8 cellular contexts compared by ENCODE assay signal in genomic region chr17:58006924-58007780, GRCh38. TPM values are rescaled to one million over a fixed set of nuclear protein-coding genes. Genes with fewer than 3 reads are reported as not detected.
A peak's percentile ranks its signal among the peaks of the same experiment; 100 is the strongest.
DNase-seq lines count a peak whose midpoint lies in the region; ATAC-seq and TF ChIP-seq lines count a peak whose summit lies in the region.

A gene with protein sequence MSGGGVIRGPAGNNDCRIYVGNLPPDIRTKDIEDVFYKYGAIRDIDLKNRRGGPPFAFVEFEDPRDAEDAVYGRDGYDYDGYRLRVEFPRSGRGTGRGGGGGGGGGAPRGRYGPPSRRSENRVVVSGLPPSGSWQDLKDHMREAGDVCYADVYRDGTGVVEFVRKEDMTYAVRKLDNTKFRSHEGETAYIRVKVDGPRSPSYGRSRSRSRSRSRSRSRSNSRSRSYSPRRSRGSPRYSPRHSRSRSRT (minus strand): TSS chr17:58007246. CDS start chr17:58007137, 109 bp downstream.

- H3K27ac ChIP-seq in left ventricle myocardium inferior (replicated peaks) (peak within 1 kb of the TSS; percentile 98), prostate gland (peak within 1 kb of the TSS; percentile 99), urinary bladder (ENCODE audit: low read depth) (peak within 1 kb of the TSS; percentile 97)

- in situ Hi-C loops in GM13977 (cut with MboI; ENCODE audit: low pct_unique_long_range_greater_than_20kb, low sequenced_read_pairs, unreplicated experiment), result loop anchor here (10.0 kb wide), 1 partner anchor 152 kb away; the partner anchor contains the start of gene MRPS23

- H3K27ac Mint-ChIP-seq in T-helper 1 cell treated with Interleukin-12 subunit alpha and Interleukin-12 subunit beta and Interleukin-4 antibody, amounts not matched to agents 30 μg/mL and 1 μg/mL, for 36 hours, result peak within 1 kb of the TSS; percentile 98

- H3K4me3 Mint-ChIP-seq in T-helper 1 cell treated with Interleukin-12 subunit alpha and Interleukin-12 subunit beta and Interleukin-4 antibody, amounts not matched to agents 30 μg/mL and 1 μg/mL, for 36 hours, result peak within 1 kb of the TSS; percentile 98

- intact Hi-C loops in left ventricle myocardium inferior (cut with micrococcal nuclease), result loop anchor here (10.0 kb wide), 1 partner anchor 108 kb away; no protein-coding TSS in a partner anchor
- intact Hi-C loops in prostate gland (cut with DNase I), result loop anchor here (2.0 to 10.0 kb wide), 3 partner anchors 78 to 882 kb away; no protein-coding TSS in a partner anchor

- H3K36me3 ChIP-seq in left ventricle myocardium inferior (peaks cover 40% of the 10 kb centered on the region), prostate gland (peaks cover 3 to 8% of the 10 kb centered on the region in 2 donors), urinary bladder (ENCODE audit: insufficient read depth) (peaks cover 6% of the 10 kb centered on the region)

- TF ChIP-seq POLR2A in prostate gland (IDR thresholded peaks at IDR 0.05), result peak; percentile 92

- peaks cover 32% of the 10 kb centered on the region for H3K4me1 Mint-ChIP-seq in T-helper 1 cell treated with Interleukin-12 subunit alpha and Interleukin-12 subunit beta and Interleukin-4 antibody, amounts not matched to agents 30 μg/mL and 1 μg/mL, for 36 hours (ENCODE audit: low read depth)

- no peaks in the 10 kb centered on the region for H3K27me3 Mint-ChIP-seq in T-helper 1 cell treated with Interleukin-12 subunit alpha and Interleukin-12 subunit beta and Interleukin-4 antibody, amounts not matched to agents 30 μg/mL and 1 μg/mL, for 36 hours (ENCODE audit: low read depth)

- H3K4me3 ChIP-seq in left ventricle myocardium inferior (peak within 1 kb of the TSS; percentile 96), prostate gland (peak within 1 kb of the TSS; percentile 82 to 98), urinary bladder (ENCODE audit: low read depth, low read length) (peak within 1 kb of the TSS; percentile 65)

- under 1% methylated on average over 82 of the region's 86 CpGs for WGBS in prostate gland
- under 1% methylated on average over 86 of the region's 86 CpGs for WGBS in urinary bladder

- no peaks in the 10 kb centered on the region for H3K9me3 Mint-ChIP-seq in T-helper 1 cell treated with Interleukin-12 subunit alpha and Interleukin-12 subunit beta and Interleukin-4 antibody, amounts not matched to agents 30 μg/mL and 1 μg/mL, for 36 hours

- TF ChIP-seq CTCF in GM13977 (IDR thresholded peaks at IDR 0.05; ENCODE audit: extremely low read depth, insufficient read depth, missing control alignments), result no peak
- TF ChIP-seq CTCF in left ventricle myocardium inferior (IDR thresholded peaks at IDR 0.05; ENCODE audit: borderline replicate concordance), result no peak
- TF ChIP-seq CTCF in prostate gland (IDR thresholded peaks at IDR 0.05), result peak in 1 of 4 experiments; percentile 21

- peaks cover 60% of the 10 kb centered on the region for H3K4me1 ChIP-seq in left ventricle myocardium inferior
- H3K4me1 ChIP-seq in prostate gland (replicated peaks), result peaks cover 24% of the 10 kb centered on the region
- no peaks in the 10 kb centered on the region for H3K4me1 ChIP-seq in urinary bladder (ENCODE audit: insufficient read depth)

- DNase-seq in GM13977 (ENCODE audit: low spot score) (peak; percentile 91), NCI-H1694 (lab: John Stamatoyannopoulos, UW) (peak; percentile 97), amniotic stem cell (lab: John Stamatoyannopoulos, UW) (peak; percentile 97), left ventricle myocardium inferior (peak; percentile 98), prostate gland (ENCODE audit: low spot score) (peak; percentile 96)

- ATAC-seq in HG02884 (IDR thresholded peaks at IDR 0.05; ENCODE audit: unreplicated experiment), result peak; percentile 77

- H3K27me3 ChIP-seq in left ventricle myocardium inferior (ENCODE audit: low read depth) (no peaks in the 10 kb centered on the region), prostate gland (replicated peaks; ENCODE audit: insufficient read depth) (no peaks in the 10 kb centered on the region)

- H3K9me3 ChIP-seq in left ventricle myocardium inferior (replicated peaks) (no peaks in the 10 kb centered on the region), prostate gland (no peaks in the 10 kb centered on the region)

- H3K36me3 Mint-ChIP-seq in T-helper 1 cell treated with Interleukin-12 subunit alpha and Interleukin-12 subunit beta and Interleukin-4 antibody, amounts not matched to agents 30 μg/mL and 1 μg/mL, for 36 hours (ENCODE audit: low read depth), result peaks cover 43% of the 10 kb centered on the region

RNA-seq across cellular contexts. Expression of the gene that starts here (rescaled TPM):
- 92.4 TPM for total RNA-seq in left ventricle myocardium inferior
- 100 to 1,000 TPM; 136 to 151 TPM for total RNA-seq in prostate gland
- total RNA-seq in urinary bladder, result 317 TPM
- 122 TPM for polyA plus RNA-seq in urinary bladder

Comparison
In these comparisons a context has a peak if more than half of its experiments do, and no peak if none do; other contexts are left out.
1. Peak in every context shown above with its lines: DNase-seq, ATAC-seq, H3K4me3 ChIP-seq and H3K27ac ChIP-seq.